ENCODE assay signal across 8 cellular contexts in genomic region chr11:70270104-70270876, GRCh38. TPM values are rescaled to one million over a fixed set of nuclear protein-coding genes. Genes with fewer than 3 reads are reported as not detected.
DNase-seq lines count a peak whose midpoint lies in the region; ATAC-seq, FAIRE-seq and TF ChIP-seq lines count a peak whose summit lies in the region.

TSS of gene PPFIA1 (plus strand) at chr11:70270690. CDS start at chr11:70272173, 1,483 bp downstream.

- peaks cover 35% of the 10 kb centered on the region for H3K79me2 ChIP-seq in HepG2 (ENCODE audit: insufficient read depth, low read length)

- 3% methylated on average over 14 of the region's 99 CpGs for WGBS in HepG2 (ENCODE audit: low lambda C conversion rate)

- DNase-seq in CD1c-positive myeloid dendritic cell (ENCODE audit: extremely low spot score) (peak; percentile 98), NCI-H748 (lab: John Stamatoyannopoulos, UW; ENCODE audit: unreplicated experiment) (peak; percentile 97), dermis blood vessel endothelial cell (peak; percentile 96), HepG2 (ENCODE audit: low spot score) (peak; percentile 90)
- DNase-seq in activated CD4-positive, alpha-beta T cell treated with anti-CD3 and anti-CD28 coated beads, Interleukin-2, amount 50 U/mL, for 24 hours (ENCODE audit: low read depth in 1 of 2, low spot score in 1 of 2) = peak; percentile 89 to 92
- DNase-seq in stimulated activated CD4-positive, alpha-beta T cell treated with anti-CD3 and anti-CD28 coated beads, Interleukin-2, amount 100 ng/mL, for 48 hours = peak; percentile 92 to 94

- ATAC-seq in GM19395 (IDR thresholded peaks at IDR 0.05; ENCODE audit: unreplicated experiment) = peak; percentile 89
- peak; percentile 68 for ATAC-seq in HG03558 (IDR thresholded peaks at IDR 0.05; ENCODE audit: extremely low read depth, unreplicated experiment)
- ATAC-seq in HepG2 = peak; percentile 93

- H3K36me3 ChIP-seq in HepG2 (replicated peaks in 1 of 2; ENCODE audit: control insufficient read depth in 1 of 2, insufficient read depth in 2 of 2, low read length in 2 of 2) = peaks cover 4 to 21% of the 10 kb centered on the region in 2 experiments; a peak in 3 of 5 replicates

- peak; percentile 21 for FAIRE-seq in HepG2 (lab: Jason Lieb, UNC)

- peak; percentile 61 for TF ChIP-seq CTCF in HepG2 (CRISPR knock-in tag; IDR thresholded peaks at IDR 0.05)

- POLR2A ChIA-PET in HepG2 (lab: Yijun Ruan, JAX) = interaction anchor here (0.9 kb wide), 1 partner anchor 9 kb away, joined by 4 read pairs; no protein-coding TSS in a partner anchor

- no peaks in the 10 kb centered on the region for H3K9me3 ChIP-seq in HepG2 (ENCODE audit: low read length)

- peak; percentile 55 to 71 for TF ChIP-seq POLR2A in HepG2 (IDR thresholded peaks at IDR 0.05; ENCODE audit: insufficient read depth in 1 of 2, low read depth in 2 of 2, low read length in 2 of 2)

- H4K20me1 ChIP-seq in HepG2 (ENCODE audit: insufficient read depth, low read length) = peaks cover 2% of the 10 kb centered on the region; the same call in 1 of the 2 replicates

- TF ChIP-seq RAD21 in HepG2 (CRISPR knock-in tag; IDR thresholded peaks at IDR 0.05) = 0 out of 2 replicates have a peak, but pooled peaks have one; percentile 43

- peak within 1 kb of the TSS; percentile 33 for H2AFZ ChIP-seq in HepG2 (ENCODE audit: low read length)

- TF ChIP-seq EP300 in HepG2 (IDR thresholded peaks at IDR 0.05; ENCODE audit: low read depth in 2 of 2, low read length in 2 of 2) (no peak), HepG2 (CRISPR knock-in tag; IDR thresholded peaks at IDR 0.05; ENCODE audit: borderline replicate concordance) (no peak)

- CTCF ChIA-PET in HepG2 (lab: Yijun Ruan, JAX; ENCODE audit: low intra/inter-chr PET ratio, low total read pairs) = no interaction called here

- peak within 1 kb of the TSS; percentile 78 for H3K4me2 ChIP-seq in HepG2 (ENCODE audit: low read depth, low read length)

- intact Hi-C loops in HepG2 (cut with micrococcal nuclease; ENCODE audit: unreplicated experiment) = loop anchor here (10.0 kb wide), 1 partner anchor 65 kb away; the partner anchor contains the start of gene FADD

- H3K27ac ChIP-seq in HepG2 (ENCODE audit: extremely low read length, insufficient read depth, low read length) = peak within 1 kb of the TSS; percentile 79

- BruUV-seq in HepG2 (replicated peaks; lab: Mats Ljungman, UMichigan) = no TSS peak

- H3K4me3 ChIP-seq in HepG2 (replicated peaks in 1 of 3; ENCODE audit: insufficient read depth in 1 of 3, low read depth in 2 of 3, low read length in 3 of 3) = peak within 1 kb of the TSS; percentile 86 to 97 (median 92)

- peaks cover 0 to 4% of the 10 kb centered on the region in 2 experiments; a peak in 2 of 5 replicates for H3K27me3 ChIP-seq in HepG2 (ENCODE audit: control insufficient read depth in 1 of 2, insufficient read depth in 2 of 2, low read length in 2 of 2)

- peak within 1 kb of the TSS; percentile 90 for H3K9ac ChIP-seq in HepG2 (ENCODE audit: insufficient read depth, low read depth, low read length)

- in situ Hi-C loops in HepG2 (cut with HindIII; ENCODE audit: extremely low pct_ligation_motif_present, low pct_unique_long_range_greater_than_20kb) = no loop called here

- peaks cover 43% of the 10 kb centered on the region for H3K4me1 ChIP-seq in HepG2 (ENCODE audit: insufficient read depth, low read length)

TF ChIP-seq in HepG2, 621 proteins besides CTCF, POLR2A, EP300 and RAD21 (continues in another document):
- TF ChIP-seq, protein P1, sequence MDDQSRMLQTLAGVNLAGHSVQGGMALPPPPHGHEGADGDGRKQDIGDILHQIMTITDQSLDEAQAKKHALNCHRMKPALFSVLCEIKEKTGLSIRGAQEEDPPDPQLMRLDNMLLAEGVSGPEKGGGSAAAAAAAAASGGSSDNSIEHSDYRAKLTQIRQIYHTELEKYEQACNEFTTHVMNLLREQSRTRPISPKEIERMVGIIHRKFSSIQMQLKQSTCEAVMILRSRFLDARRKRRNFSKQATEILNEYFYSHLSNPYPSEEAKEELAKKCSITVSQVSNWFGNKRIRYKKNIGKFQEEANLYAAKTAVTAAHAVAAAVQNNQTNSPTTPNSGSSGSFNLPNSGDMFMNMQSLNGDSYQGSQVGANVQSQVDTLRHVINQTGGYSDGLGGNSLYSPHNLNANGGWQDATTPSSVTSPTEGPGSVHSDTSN (CRISPR knock-in tag; IDR thresholded peaks at IDR 0.05; ENCODE audit: borderline replicate concordance) = no peak
- no peak for TF ChIP-seq ZNF512B (CRISPR knock-in tag; IDR thresholded peaks at IDR 0.05; ENCODE audit: borderline replicate concordance)
- TF ChIP-seq NCOR1 (IDR thresholded peaks at IDR 0.05; ENCODE audit: borderline replicate concordance, low read length) = no peak; the same call in 1 of the 2 replicates
- no peak for TF ChIP-seq ZNF546 (CRISPR knock-in tag; conservative IDR thresholded peaks at IDR 0.05)
- TF ChIP-seq SCMH1 (CRISPR knock-in tag; IDR thresholded peaks at IDR 0.05; ENCODE audit: borderline replicate concordance) = no peak
- TF ChIP-seq E2F1 (CRISPR knock-in tag; IDR thresholded peaks at IDR 0.05) = peak; percentile 57; the same call in 1 of the 2 replicates
- TF ChIP-seq ZNF501 (CRISPR knock-in tag; IDR thresholded peaks at IDR 0.05) = peak; percentile 76

RNA-seq across cellular contexts. Expression of gene PPFIA1, which starts in this region (rescaled TPM):
- total RNA-seq in dermis blood vessel endothelial cell (33.5 and 39.9 TPM in 2 replicates), HepG2 (2016; rRNA removed; fragmentation: Illumina TruSeq; extraction: Trizol) (27.3 and 29.9 TPM in 2 replicates)
- total RNA-seq in HepG2 (2016; cell fraction: cytosol; rRNA removed; fragmentation: Illumina TruSeq; extraction: Trizol; ENCODE audit: low read depth) = 68.7 and 75.4 TPM in 2 replicates
- 26.9 and 30.3 TPM in 2 replicates for total RNA-seq in HepG2 (2016; cell fraction: insoluble cytoplasmic fraction; rRNA removed; fragmentation: Illumina TruSeq; extraction: Trizol)
- total RNA-seq in HepG2 (2016; cell fraction: membrane; rRNA removed; fragmentation: Illumina TruSeq; extraction: Trizol) = 22.7 and 22.8 TPM in 2 replicates
- 29.3 and 30.4 TPM in 2 replicates for total RNA-seq in HepG2 (2016; cell fraction: nucleus; rRNA removed; fragmentation: Illumina TruSeq; extraction: Trizol)
- 45.2 and 48.0 TPM in 2 replicates for polyA plus RNA-seq in HepG2 (2011; rRNA removed)
- polyA plus RNA-seq in HepG2 (2011; cell fraction: cytosol; rRNA removed) = 32.6 and 45.4 TPM in 2 replicates
- 60.5 and 68.2 TPM in 2 replicates for polyA plus RNA-seq in HepG2 (2011; cell fraction: nucleus; rRNA removed)
- 18.1 and 18.8 TPM in 2 replicates for polyA plus RNA-seq in HepG2 (2012)
- 1.4 and 2.3 TPM in 2 replicates for polyA plus RNA-seq in HepG2 (2016; cell fraction: cytosol; fragmentation: Illumina TruSeq; extraction: Trizol; ENCODE audit: low read depth)
- 18.5 and 22.6 TPM in 2 replicates for polyA plus RNA-seq in HepG2 (2016; cell fraction: insoluble cytoplasmic fraction; fragmentation: Illumina TruSeq; extraction: Trizol; ENCODE audit: low read depth)
- 5.3 and 7.1 TPM in 2 replicates for polyA plus RNA-seq in HepG2 (2016; cell fraction: membrane; fragmentation: Illumina TruSeq; extraction: Trizol; ENCODE audit: low read depth)
- polyA plus RNA-seq in HepG2 (2016; cell fraction: nucleus; fragmentation: Illumina TruSeq; extraction: Trizol; ENCODE audit: insufficient read depth, low read depth) = 38.7 and 39.4 TPM in 2 replicates
- polyA minus RNA-seq in HepG2 (2011; rRNA and poly(A)+ RNA removed; ENCODE audit: low replicate concordance) = 94.3 and 206 TPM in 2 replicates
- polyA minus RNA-seq in HepG2 (2011; cell fraction: cytosol; rRNA and poly(A)+ RNA removed) = 31.2 and 40.4 TPM in 2 replicates
- polyA minus RNA-seq in HepG2 (2011; cell fraction: nucleus; rRNA and poly(A)+ RNA removed) = 59.9 and 69.0 TPM in 2 replicates

Comparison
In these comparisons a context has a peak if more than half of its experiments do, and no peak if none do; other contexts are left out.
1. Peak in every context shown above with its lines: DNase-seq, ATAC-seq, H3K4me3 ChIP-seq and H3K27ac ChIP-seq.